In the genomic region with DNA sequence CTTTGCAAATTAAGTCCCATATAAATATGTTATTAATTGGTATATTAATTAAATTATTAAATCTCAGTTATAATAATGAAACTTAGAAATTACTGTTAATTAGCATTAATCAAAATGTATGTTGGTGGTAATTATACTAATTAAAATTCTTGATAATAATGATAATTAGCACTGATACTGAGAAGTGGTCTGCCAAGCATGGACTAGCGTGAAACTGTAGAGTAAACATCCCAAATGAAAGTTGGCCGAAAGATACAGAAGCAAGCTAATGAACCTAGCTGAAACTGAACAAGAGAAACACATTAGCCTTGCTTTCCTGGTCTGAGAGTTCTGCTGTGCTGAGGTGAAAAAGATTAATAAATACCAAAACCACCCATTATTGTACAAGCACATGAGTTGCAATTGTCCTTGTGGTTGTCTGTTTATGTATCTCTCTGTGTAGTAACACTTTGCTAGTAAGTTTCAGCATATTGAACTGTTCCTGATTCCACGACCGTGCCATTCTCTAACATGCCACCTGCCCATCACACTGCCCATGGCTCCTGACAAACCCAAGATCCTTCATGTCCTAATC, we compare ENCODE assay signal across 27 cellular contexts.
"Had no signal": no experiment of that assay in that cellular context is flagged by ENCODE, and none has a peak within 500 bp of the region (broad histone marks: within the 10 kb centered on the region; RNA-seq: fewer than 3 reads in every experiment).

No MANE protein-coding gene starts in this region.

- H3K9me3 ChIP-seq: testis, thoracic aorta, thyroid gland, vagina had no signal

- H3K27me3 ChIP-seq: stomach, suprapubic skin, testis, thyroid gland, tibial artery, tibial nerve, transverse colon, upper lobe of left lung, upper lobe of right lung, uterus, vagina had no signal

- ATAC-seq: stimulated activated effector memory CD8-positive, alpha-beta T cell treated with anti-CD3 and anti-CD28 coated beads, Interleukin-12 subunit alpha, Interleukin-12 subunit beta, amount 100 ng/mL, for 72 hours; stimulated activated memory B cell treated with anti-CD40 and anti-IgM and Interleukin-4, amounts not matched to agents 10 μg/mL and 1 μg/mL and 100 μg/mL, for 72 hours; stimulated activated naive B cell treated with anti-CD40 and anti-IgM and Interleukin-4, amounts not matched to agents 10 μg/mL and 1 μg/mL and 100 μg/mL, for 72 hours; stimulated activated naive CD8-positive, alpha-beta T cell treated with anti-CD3 and anti-CD28 coated beads, Interleukin-15, amount 100 ng/mL, for 72 hours; stimulated activated naive CD8-positive, alpha-beta T cell treated with anti-CD3 and anti-CD28 coated beads, Interleukin-15, Interleukin-2, amounts not matched to agents 100 U/mL and 50 U/mL, for 24 hours; upper lobe of right lung had no signal

- DNase-seq: stimulated activated CD4-positive, alpha-beta T cell treated with anti-CD3 and anti-CD28 coated beads, Interleukin-2, amount 100 ng/mL, for 48 hours; stimulated activated CD4-positive, alpha-beta T cell treated with anti-CD3 and anti-CD28 coated beads, Interleukin-4, amount 100 ng/mL, for 1 hour; stimulated activated CD4-positive, alpha-beta T cell treated with anti-CD3 and anti-CD28 coated beads, Interleukin-4, amount 100 ng/mL, for 24 hours; stimulated activated CD4-positive, alpha-beta T cell treated with anti-CD3 and anti-CD28 coated beads, Interleukin-4, amount 100 ng/mL, for 4 hours; stimulated activated CD8-positive, alpha-beta memory T cell treated with anti-CD3 and anti-CD28 coated beads, Interleukin-4, amount 100 ng/mL, for 48 hours; stimulated activated naive B cell treated with anti-CD40 and anti-IgM and Interleukin-4, amounts not matched to agents 10 μg/mL and 1 μg/mL and 100 μg/mL, for 72 hours; stimulated activated naive CD4-positive, alpha-beta T cell; stimulated activated naive CD4-positive, alpha-beta T cell treated with Interleukin-2 at 50 U/mL for 16 hours; stimulated activated naive CD8-positive, alpha-beta T cell treated with anti-CD3 and anti-CD28 coated beads, Interleukin-15, amount 100 ng/mL, for 72 hours; stimulated activated naive CD8-positive, alpha-beta T cell treated with anti-CD3 and anti-CD28 coated beads, Interleukin-15, Interleukin-2, amounts not matched to agents 100 U/mL and 50 U/mL, for 24 hours; stomach; substantia nigra; testis; thyroid gland; tibial artery; transverse colon; trophoblast cell; upper lobe of left lung; upper lobe of right lung; uterus had no signal

- H3K27ac ChIP-seq: stomach, suprapubic skin, testis, thoracic aorta, thyroid gland, tibial artery, tibial nerve, transverse colon, upper lobe of left lung, upper lobe of right lung, uterus, vagina had no signal

- H3K36me3 ChIP-seq: stomach, suprapubic skin, thoracic aorta, thyroid gland, tibial artery, tibial nerve, transverse colon, upper lobe of left lung, upper lobe of right lung, uterus, vagina had no signal

- H3K4me3 ChIP-seq: stomach, suprapubic skin, testis, thoracic aorta, thyroid gland, tibial artery, tibial nerve, transverse colon, upper lobe of left lung, upper lobe of right lung, uterus, vagina had no signal

- FAIRE-seq: urothelium cell line had no signal

- H3K4me1 ChIP-seq: stomach, suprapubic skin, testis, thyroid gland, tibial artery, tibial nerve, transverse colon, upper lobe of left lung, upper lobe of right lung, uterus, vagina had no signal
